In genomic region chr4:112296949-112297483, GRCh38 we compare ENCODE assay signal across 8 cellular contexts. TPM values are rescaled to one million over a fixed set of nuclear protein-coding genes. Genes with fewer than 3 reads are reported as not detected.
A peak's percentile ranks its signal among the peaks of the same experiment; 100 is the strongest.
DNase-seq lines count a peak whose midpoint lies in the region; ATAC-seq and TF ChIP-seq lines count a peak whose summit lies in the region.

Gene ALPK1, plus strand, starts transcription at chr4:112297369.

- TF ChIP-seq CTCF in HL-60 (IDR thresholded peaks at IDR 0.05; ENCODE audit: insufficient read depth, low read length) = no peak

- DNase-seq in DMS53 treated with DMSO at 0.1 percent for 48 hours (lab: John Stamatoyannopoulos, UW; ENCODE audit: unreplicated experiment) (peak; percentile 33), HL-60 (ENCODE audit: low read depth in 1 of 2, low spot score in 1 of 2) (peak; percentile 71 to 82), SW 1271 (lab: John Stamatoyannopoulos, UW) (peak; percentile 31 to 84), non-pigmented ciliary epithelial cell (ENCODE audit: low read depth) (peak; percentile 71), NCI-H524 treated with DMSO at 0.1 percent for 48 hours (lab: John Stamatoyannopoulos, UW) (no peak), retina (no peak)

- H3K4me3 ChIP-seq in HL-60 (replicated peaks; ENCODE audit: insufficient read depth, low read length) = peak within 1 kb of the TSS; percentile 50

- H3K27ac ChIP-seq in HL-60 (replicated peaks) = peak within 1 kb of the TSS; percentile 64

- H3K27me3 ChIP-seq in HL-60 (ENCODE audit: insufficient read depth, poor library complexity, severe bottlenecking) = no peaks in the 10 kb centered on the region

- ATAC-seq in GM21381 (IDR thresholded peaks at IDR 0.05; ENCODE audit: unreplicated experiment) (peak; percentile 79), esophagus mucosa (peak; percentile 97)

RNA-seq across cellular contexts. Expression of gene ALPK1, which starts in this region (rescaled TPM):
- total RNA-seq in esophagus mucosa = 14.5 TPM

Comparison
In these comparisons a context has a peak if more than half of its experiments do, and no peak if none do; other contexts are left out.
1. DNase-seq: peak in DMS53 treated with DMSO at 0.1 percent for 48 hours (single experiment), HL-60 (2 of 2), SW 1271 (2 of 2) and non-pigmented ciliary epithelial cell (single experiment); none in NCI-H524 treated with DMSO at 0.1 percent for 48 hours (single experiment) and retina (single experiment).